ENCODE assay signal across 8 cellular contexts in the genomic region with DNA sequence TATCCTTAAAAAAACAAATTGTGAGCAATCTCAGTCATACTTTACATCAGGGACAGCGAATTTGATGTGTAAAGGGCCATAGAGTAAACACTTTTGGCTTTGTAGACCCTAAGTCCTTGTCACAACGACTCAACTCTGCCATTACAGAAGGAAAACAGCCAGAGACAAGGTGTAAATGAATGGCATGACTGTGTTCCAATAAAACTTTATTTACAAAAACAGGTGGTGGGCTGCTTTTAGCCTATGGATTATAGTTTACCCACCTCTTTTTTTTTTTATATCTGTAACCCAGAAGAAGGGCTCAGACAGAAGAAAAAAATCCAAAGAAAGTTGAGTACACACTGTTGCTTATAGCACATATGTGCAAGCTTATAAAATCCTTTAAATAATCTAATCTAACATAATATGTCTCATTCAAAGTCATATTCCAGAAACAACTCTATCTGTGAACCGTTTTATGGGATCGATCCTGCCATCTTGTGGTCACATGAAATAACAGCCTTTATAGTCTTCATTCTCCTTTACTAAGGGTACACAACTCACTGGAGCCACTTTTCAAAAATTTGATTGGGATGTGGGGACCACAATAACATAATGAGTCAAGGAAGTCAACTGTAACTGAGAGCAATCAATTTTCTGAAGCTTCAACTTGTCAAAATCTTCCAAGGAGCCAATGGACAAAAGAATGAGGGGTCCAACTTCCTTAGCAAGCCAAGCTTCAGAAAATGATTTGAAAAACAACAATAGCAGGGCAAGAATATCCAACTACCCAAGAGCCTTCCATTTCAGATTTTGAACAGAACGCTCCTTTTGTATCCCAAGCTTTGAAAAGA.
DNase-seq lines count a peak whose midpoint lies in the region; ATAC-seq, FAIRE-seq and TF ChIP-seq lines count a peak whose summit lies in the region.

No MANE protein-coding gene starts in this region.

- intact Hi-C loops in kidney (cut with DNase I) = no loop called here

- H3K4me1 ChIP-seq in BLaER1 (peaks cover 76% of the 10 kb centered on the region), kidney (ENCODE audit: control insufficient read depth in 1 of 2, insufficient read depth in 1 of 2, low read depth in 1 of 2, low read length in 2 of 2) (no peaks in the 10 kb centered on the region)

- H3K27me3 ChIP-seq in BLaER1 = no peaks in the 10 kb centered on the region

- H3K36me3 ChIP-seq in BLaER1 (0 out of 2 replicates have a peak, but pooled peaks cover 7% of the 10 kb centered on the region), kidney (ENCODE audit: control insufficient read depth in 1 of 2, insufficient read depth in 2 of 2, low read length in 2 of 2) (no peaks in the 10 kb centered on the region)

- no peaks in the 10 kb centered on the region for H4K20me1 ChIP-seq in BLaER1

- H3K9ac ChIP-seq in BLaER1 = no peak overlapping the region
- no peak overlapping the region for H3K9ac ChIP-seq in kidney (ENCODE audit: low read length in 2 of 2)

- no peak overlapping the region for H3K27ac ChIP-seq in BLaER1
- no peak overlapping the region for H3K27ac ChIP-seq in kidney (ENCODE audit: low read depth in 2 of 2, low read length in 2 of 2)

- TF ChIP-seq CTCF in astrocyte of the spinal cord (IDR thresholded peaks at IDR 0.05; ENCODE audit: low read depth, low read length) = peak; percentile 64
- peak; percentile 51 for TF ChIP-seq CTCF in kidney (IDR thresholded peaks at IDR 0.05; ENCODE audit: borderline replicate concordance, extremely low read depth, insufficient read depth)

- peak; percentile 80 for FAIRE-seq in kidney (lab: Jason Lieb, UNC)

- no peak overlapping the region for H3K4me3 ChIP-seq in BLaER1
- H3K4me3 ChIP-seq in astrocyte of the spinal cord (ENCODE audit: low read depth, low read length) = no peak overlapping the region
- no peak overlapping the region for H3K4me3 ChIP-seq in kidney (ENCODE audit: low read length in 2 of 2)

- peak; percentile 47 to 51 for DNase-seq in NCI-H446 (lab: John Stamatoyannopoulos, UW)
- peak; percentile 55 for DNase-seq in astrocyte of the spinal cord (ENCODE audit: low read depth, low spot score)
- no peak for DNase-seq in kidney
- DNase-seq in GF-D8 (lab: John Stamatoyannopoulos, UW) = no peak
- no peak for DNase-seq in KG1 (lab: John Stamatoyannopoulos, UW)

- H3K4me2 ChIP-seq in BLaER1 = peak overlapping the region; percentile 69

- in situ Hi-C loops in astrocyte of the spinal cord (cut with HindIII; ENCODE audit: low sequenced_read_pairs) = no loop called here

- H3K9me3 ChIP-seq in BLaER1 (no peaks in the 10 kb centered on the region), kidney (ENCODE audit: control insufficient read depth in 1 of 2, low read length in 2 of 2) (no peaks in the 10 kb centered on the region)

- ATAC-seq in GM18858 (IDR thresholded peaks at IDR 0.05; ENCODE audit: unreplicated experiment) (peak; percentile 59), HG02798 (IDR thresholded peaks at IDR 0.05; ENCODE audit: poor library complexity, unreplicated experiment) (no peak)

Comparison
In these comparisons a context has a peak if more than half of its experiments do, and no peak if none do; other contexts are left out.
1. DNase-seq: peak in NCI-H446 (2 of 2) and astrocyte of the spinal cord (single experiment); none in kidney (single experiment), GF-D8 (single experiment) and KG1 (single experiment).